8 cellular contexts compared by ENCODE assay signal in the genomic region with DNA sequence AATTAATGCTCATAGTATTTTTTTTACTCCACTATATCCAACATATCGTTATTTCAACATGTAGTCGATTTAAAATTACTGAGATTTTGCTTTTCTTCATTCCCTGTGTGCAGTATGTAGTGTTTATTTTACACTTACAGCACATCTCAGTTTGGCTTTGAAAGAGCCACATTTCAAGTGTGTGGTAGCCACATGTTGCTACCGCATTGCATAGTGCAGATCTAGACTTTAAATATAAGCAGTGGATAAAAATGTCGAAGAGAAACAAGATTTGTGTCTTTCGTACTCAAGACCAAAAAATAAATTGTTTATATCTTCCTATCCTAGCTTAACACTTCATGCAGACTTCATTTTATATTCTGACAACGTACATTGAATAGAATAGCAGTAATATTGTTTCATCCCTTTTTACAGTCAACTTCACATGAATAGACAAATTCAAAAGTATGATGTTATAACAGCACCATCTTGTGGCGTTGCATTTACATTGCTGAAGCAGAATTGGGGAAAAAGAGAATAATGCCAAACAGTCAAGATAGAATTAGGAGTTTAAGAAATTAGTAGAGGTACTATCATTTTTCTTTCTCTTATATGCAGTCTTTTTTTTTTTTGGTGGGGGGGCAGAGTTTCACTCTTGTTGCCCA. TPM values are rescaled to one million over a fixed set of nuclear protein-coding genes. Genes with fewer than 3 reads are reported as not detected.
A peak's percentile ranks its signal among the peaks of the same experiment; 100 is the strongest.
DNase-seq lines count a peak whose midpoint lies in the region; ATAC-seq and TF ChIP-seq lines count a peak whose summit lies in the region.

No MANE protein-coding gene starts in this region.

- H3K4me3 ChIP-seq in BE2C (ENCODE audit: low read depth, low read length), result no peak overlapping the region

- H3K27me3 ChIP-seq in BE2C, result no peaks in the 10 kb centered on the region

- DNase-seq in BE2C, result peak; percentile 15
- DNase-seq in RKO (ENCODE audit: low spot score), result peak; percentile 59
- peak; percentile 44 for DNase-seq in foreskin melanocyte
- no peak for DNase-seq in NK-92 (lab: John Stamatoyannopoulos, UW; ENCODE audit: unreplicated experiment)
- no peak for DNase-seq in putamen (ENCODE audit: low spot score)
- no peak for DNase-seq in mucosa of gallbladder (ENCODE audit: low spot score)

- no peaks in the 10 kb centered on the region for H3K9me3 ChIP-seq in BE2C

- no peaks in the 10 kb centered on the region for H3K36me3 ChIP-seq in BE2C

- peak; percentile 48 for ATAC-seq in GM19351 (IDR thresholded peaks at IDR 0.05; ENCODE audit: unreplicated experiment)
- no peak for ATAC-seq in HG02938 (IDR thresholded peaks at IDR 0.05; ENCODE audit: unreplicated experiment)

- H3K4me1 ChIP-seq in BE2C, result peaks cover 5% of the 10 kb centered on the region

- peak; percentile 69 for TF ChIP-seq CTCF in BE2C (IDR thresholded peaks at IDR 0.05; ENCODE audit: low read depth, low read length)

RNA-seq across cellular contexts. Expression of a gene that starts 29.9 kb away (rescaled TPM):
- polyA plus RNA-seq in BE2C (2012; ENCODE audit: insufficient read depth, insufficient read length, low read depth), result 8.9 TPM
- 3.3 TPM for total RNA-seq in mucosa of gallbladder

RNA-seq across cellular contexts. Expression of a gene that starts 49.5 kb away (rescaled TPM):
- polyA plus RNA-seq in BE2C (2012; ENCODE audit: insufficient read depth, insufficient read length, low read depth), result 47.8 TPM
- total RNA-seq in mucosa of gallbladder, result 18.2 TPM

Comparison
In these comparisons a context has a peak if more than half of its experiments do, and no peak if none do; other contexts are left out.
1. DNase-seq: peak in BE2C (single experiment), RKO (single experiment) and foreskin melanocyte (single experiment); none in NK-92 (single experiment), putamen (single experiment) and mucosa of gallbladder (single experiment).